16 cellular contexts compared by ENCODE assay signal in the genomic region with DNA sequence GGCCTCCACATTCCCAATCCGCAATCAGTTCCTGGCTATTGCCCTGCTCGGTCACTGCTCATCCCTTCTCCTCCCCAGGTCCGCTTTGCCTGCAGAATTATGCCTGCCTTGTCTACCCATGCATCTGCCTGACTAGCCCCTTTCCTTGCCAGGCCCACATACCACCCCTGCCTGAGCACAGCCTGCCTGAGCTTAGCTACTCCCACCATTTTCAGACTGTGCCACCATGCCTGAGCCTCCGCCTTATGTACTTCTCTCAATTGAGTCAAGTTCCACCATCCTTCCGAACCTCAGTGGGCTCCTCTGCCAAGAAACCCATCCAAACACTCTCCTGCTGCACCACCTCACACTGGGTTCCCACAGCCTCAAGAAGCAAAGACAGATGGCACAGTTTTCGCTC. TPM values are rescaled to one million over a fixed set of nuclear protein-coding genes. Genes with fewer than 3 reads are reported as not detected.
"Had no signal": no experiment of that assay in that cellular context is flagged by ENCODE, and none has a peak within 500 bp of the region (broad histone marks: within the 10 kb centered on the region; RNA-seq: fewer than 3 reads in every experiment).

No MANE protein-coding gene starts in this region.

- H3K27ac ChIP-seq: ascending aorta, ovary, thyroid gland, uterus had no signal

- H3K36me3 ChIP-seq: ovary, uterus had no signal

- H3K4me3 Mint-ChIP-seq: activated CD4-positive, alpha-beta memory T cell treated with anti-CD3 and anti-CD28 coated beads for 36 hours; activated CD4-positive, alpha-beta T cell treated with anti-CD3 and anti-CD28 coated beads for 36 hours; activated T-cell treated with anti-CD3 and anti-CD28 coated beads, Interleukin-2, amount 50 U/mL, for 72 hours; stimulated activated memory B cell treated with anti-CD40 and anti-IgM and Interleukin-4, amounts not matched to agents 10 μg/mL and 1 μg/mL and 100 μg/mL, for 72 hours had no signal

- H3K4me1 ChIP-seq: thyroid gland, uterus had no signal

- DNase-seq: activated CD4-positive, alpha-beta memory T cell treated with anti-CD3 and anti-CD28 coated beads for 36 hours; activated CD4-positive, alpha-beta T cell treated with anti-CD3 and anti-CD28 coated beads for 36 hours; activated naive CD4-positive, alpha-beta T cell treated with Interleukin-2 at 50 U/mL for 16 hours; activated T-cell treated with anti-CD3 and anti-CD28 coated beads, Interleukin-2, amount 50 U/mL, for 72 hours; foreskin fibroblast; kidney glomerular epithelial cell; mesendoderm; ovary; T-helper 2 cell; thyroid gland; uterus had no signal

- FAIRE-seq: bronchial epithelial cell, endothelial cell of umbilical vein had no signal

- H3K9me3 Mint-ChIP-seq: activated CD4-positive, alpha-beta memory T cell treated with anti-CD3 and anti-CD28 coated beads for 36 hours; activated T-cell treated with anti-CD3 and anti-CD28 coated beads, Interleukin-2, amount 50 U/mL, for 72 hours; stimulated activated memory B cell treated with anti-CD40 and anti-IgM and Interleukin-4, amounts not matched to agents 10 μg/mL and 1 μg/mL and 100 μg/mL, for 72 hours had no signal

- H3K4me3 ChIP-seq: ascending aorta, ovary, thyroid gland, uterus had no signal

- H3K9me3 ChIP-seq: ascending aorta, ovary, thyroid gland, uterus had no signal

- H3K27ac Mint-ChIP-seq: activated CD4-positive, alpha-beta memory T cell treated with anti-CD3 and anti-CD28 coated beads for 36 hours; activated CD4-positive, alpha-beta T cell treated with anti-CD3 and anti-CD28 coated beads for 36 hours; activated T-cell treated with anti-CD3 and anti-CD28 coated beads, Interleukin-2, amount 50 U/mL, for 72 hours had no signal

- H3K4me1 Mint-ChIP-seq: activated CD4-positive, alpha-beta T cell treated with anti-CD3 and anti-CD28 coated beads for 36 hours had no signal

- H3K27me3 Mint-ChIP-seq: activated CD4-positive, alpha-beta memory T cell treated with anti-CD3 and anti-CD28 coated beads for 36 hours; activated CD4-positive, alpha-beta T cell treated with anti-CD3 and anti-CD28 coated beads for 36 hours; stimulated activated memory B cell treated with anti-CD40 and anti-IgM and Interleukin-4, amounts not matched to agents 10 μg/mL and 1 μg/mL and 100 μg/mL, for 72 hours had no signal

- H3K36me3 Mint-ChIP-seq: activated CD4-positive, alpha-beta memory T cell treated with anti-CD3 and anti-CD28 coated beads for 36 hours had no signal

- ATAC-seq: activated CD4-positive, alpha-beta T cell treated with anti-CD3 and anti-CD28 coated beads for 36 hours; activated T-cell treated with anti-CD3 and anti-CD28 coated beads, Interleukin-2, amount 50 U/mL, for 72 hours; stimulated activated memory B cell treated with anti-CD40 and anti-IgM and Interleukin-4, amounts not matched to agents 10 μg/mL and 1 μg/mL and 100 μg/mL, for 72 hours had no signal

- H3K27me3 ChIP-seq: ascending aorta, ovary, thyroid gland, uterus had no signal

RNA-seq across cellular contexts. Expression of gene PDLIM4, which starts 53.2 kb away (rescaled TPM):
- total RNA-seq: activated CD4-positive, alpha-beta memory T cell treated with anti-CD3 and anti-CD28 coated beads for 36 hours had no signal
- polyA plus RNA-seq: neural cell had no signal
